In the genomic region with DNA sequence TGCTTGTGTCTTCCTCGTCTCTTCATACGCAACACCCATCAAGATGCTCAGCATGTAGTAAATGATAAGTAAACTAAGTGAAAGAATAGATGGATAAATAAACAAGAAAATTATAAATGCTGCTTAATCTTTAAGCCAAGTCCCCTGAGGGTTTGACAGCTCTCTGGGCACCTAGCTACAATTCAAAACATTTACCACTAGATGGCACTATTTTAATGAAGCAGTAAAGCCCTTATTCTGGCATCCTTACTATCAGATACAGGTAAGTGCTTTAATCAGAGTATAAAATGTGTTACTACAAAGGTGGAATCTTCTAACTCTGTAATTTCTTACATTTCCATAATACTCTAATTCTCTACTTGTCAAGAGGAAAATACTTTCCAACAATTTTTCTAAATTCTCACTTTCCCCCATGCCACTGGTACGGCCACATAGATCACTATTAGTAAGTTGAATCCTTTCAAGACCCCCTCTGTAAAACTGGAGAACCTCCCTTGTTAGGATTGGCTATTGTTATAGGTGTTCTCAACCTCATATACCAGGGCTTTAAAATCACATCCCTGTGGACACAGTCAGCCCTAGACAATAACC, we compare ENCODE assay signal across 9 cellular contexts.
DNase-seq lines count a peak whose midpoint lies in the region; ATAC-seq and TF ChIP-seq lines count a peak whose summit lies in the region.
"Had no signal": no experiment of that assay in that cellular context is flagged by ENCODE, and none has a peak within 500 bp of the region (broad histone marks: within the 10 kb centered on the region; RNA-seq: fewer than 3 reads in every experiment).

No MANE protein-coding gene starts in this region.

- 34 to 35% methylated on average over 3 of the region's 3 CpGs for WGBS in body of pancreas, 2 donors

- H3K9me3 ChIP-seq in body of pancreas, result no peaks in the 10 kb centered on the region
- H3K9me3 ChIP-seq: HAP-1 had no signal

- ATAC-seq in HG03196 (IDR thresholded peaks at IDR 0.05; ENCODE audit: unreplicated experiment), result peak; percentile 71
- peak; percentile 62 for ATAC-seq in body of pancreas

- H3K27me3 ChIP-seq in body of pancreas, result no peaks in the 10 kb centered on the region

- TF ChIP-seq CTCF in AG09309 (IDR thresholded peaks at IDR 0.05; ENCODE audit: control insufficient read depth, insufficient read depth, low read depth, low read length, missing control alignments) (peak; percentile 41), GM13977 (IDR thresholded peaks at IDR 0.05; ENCODE audit: extremely low read depth, insufficient read depth, missing control alignments) (peak; percentile 61), body of pancreas (IDR thresholded peaks at IDR 0.05) (peak; percentile 46 to 75 (median 59))

- in situ Hi-C loops in GM13977 (cut with MboI; ENCODE audit: low pct_unique_long_range_greater_than_20kb, low sequenced_read_pairs, unreplicated experiment), result no loop called here

- H3K4me3 ChIP-seq in AG09309 (ENCODE audit: control insufficient read depth, low read depth, low read length) (no peak overlapping the region), body of pancreas (no peak overlapping the region)
- H3K4me3 ChIP-seq: HAP-1 had no signal

- H3K27ac ChIP-seq in body of pancreas, result no peak overlapping the region

- H3K36me3 ChIP-seq in body of pancreas (replicated peaks in 1 of 2; ENCODE audit: insufficient read depth in 1 of 2, low read depth in 2 of 2), result no peaks in the 10 kb centered on the region
- H3K36me3 ChIP-seq: HAP-1 had no signal

- intact Hi-C loops in body of pancreas (cut with DNase I), result no loop called here

- TF ChIP-seq POLR2A in body of pancreas (IDR thresholded peaks at IDR 0.05), result no peak

- DNase-seq in AG09309 (ENCODE audit: low read depth) (peak; percentile 7), GM13977 (ENCODE audit: low spot score) (peak; percentile 56), NCI-H345 treated with DMSO at 0.1 percent for 48 hours (lab: John Stamatoyannopoulos, UW; ENCODE audit: unreplicated experiment) (peak; percentile 62), body of pancreas (no peak), left kidney (ENCODE audit: low read depth, low spot score) (peak; percentile 54), ureter (ENCODE audit: low spot score) (no peak)
- no peak for DNase-seq in effector CD8-positive, alpha-beta T cell (lab: John Stamatoyannopoulos, UW)

- H3K4me1 ChIP-seq in body of pancreas, result no peaks in the 10 kb centered on the region
- H3K4me1 ChIP-seq: HAP-1 had no signal

Comparison
In these comparisons a context has a peak if more than half of its experiments do, and no peak if none do; other contexts are left out.
1. DNase-seq: peak in AG09309 (single experiment), GM13977 (single experiment), NCI-H345 treated with DMSO at 0.1 percent for 48 hours (single experiment) and left kidney (single experiment); none in body of pancreas (0 of 4), ureter (single experiment) and effector CD8-positive, alpha-beta T cell (single experiment).
2. Peak in every context shown above with its lines, with median percentiles within 50 percentile points of each other: CTCF ChIP-seq.